In genomic region chr17:19447085-19447583, GRCh38 we compare ENCODE assay signal across 8 cellular contexts. TPM values are rescaled to one million over a fixed set of nuclear protein-coding genes. Genes with fewer than 3 reads are reported as not detected.
DNase-seq lines count a peak whose midpoint lies in the region; ATAC-seq and TF ChIP-seq lines count a peak whose summit lies in the region.

No MANE protein-coding gene starts in this region.

- ATAC-seq in left ventricle myocardium superior (peak; percentile 82), HG03108 (IDR thresholded peaks at IDR 0.05; ENCODE audit: unreplicated experiment) (no peak), HG03139 (IDR thresholded peaks at IDR 0.05; ENCODE audit: unreplicated experiment) (no peak)

- H3K27ac ChIP-seq in ascending aorta: peak overlapping the region; percentile 85 to 89
- peak overlapping the region; percentile 87 for H3K27ac ChIP-seq in rectal smooth muscle tissue (ENCODE audit: low read depth, low read length)

- H3K9ac ChIP-seq in rectal smooth muscle tissue (ENCODE audit: low read length): peak overlapping the region; percentile 6

- peak; percentile 86 for DNase-seq in GM10266 (ENCODE audit: extremely low spot score)
- peak; percentile 40 for DNase-seq in NCI-H1436 treated with DMSO at 0.1 percent for 48 hours (lab: John Stamatoyannopoulos, UW)
- peak; percentile 66 for DNase-seq in T-helper 9 cell
- DNase-seq in ascending aorta (ENCODE audit: low spot score in 2 of 2): peak in 1 of 2 donors; percentile 88
- no peak for DNase-seq in left ventricle myocardium superior

- H3K27me3 ChIP-seq in ascending aorta (no peaks in the 10 kb centered on the region), rectal smooth muscle tissue (ENCODE audit: control insufficient read depth, insufficient read depth, low read length) (no peaks in the 10 kb centered on the region)

- intact Hi-C loops in ascending aorta (cut with DNase I) (loop anchor here (1.0 to 5.0 kb wide), 4 partner anchors 70 to 320 kb away; no protein-coding TSS in a partner anchor), left ventricle myocardium superior (cut with micrococcal nuclease) (loop anchor here (2.0 kb wide), 1 partner anchor 84 kb away; the partner anchor contains the start of gene B9D1)

- no peaks in the 10 kb centered on the region for H3K9me3 ChIP-seq in ascending aorta

- H3K4me3 ChIP-seq in ascending aorta (no peak overlapping the region), rectal smooth muscle tissue (ENCODE audit: low read length) (no peak overlapping the region)

- peak; percentile 82 for TF ChIP-seq CTCF in GM10266 (IDR thresholded peaks at IDR 0.05; ENCODE audit: control insufficient read depth, insufficient read depth, low read depth, missing control alignments)
- TF ChIP-seq CTCF in ascending aorta (IDR thresholded peaks at IDR 0.05): peak; percentile 93 to 98 (median 97)

- H3K4me1 ChIP-seq in ascending aorta (peaks cover 14 to 24% of the 10 kb centered on the region in 2 donors), rectal smooth muscle tissue (ENCODE audit: control insufficient read depth, insufficient read depth, low read length) (peaks cover 30% of the 10 kb centered on the region)

- H3K36me3 ChIP-seq in ascending aorta (no peaks in the 10 kb centered on the region), rectal smooth muscle tissue (ENCODE audit: control insufficient read depth, insufficient read depth, low read length) (no peaks in the 10 kb centered on the region)

RNA-seq across cellular contexts. Expression of gene RNF112, which starts 36.1 kb away (rescaled TPM):
- 0.53 TPM for total RNA-seq in ascending aorta
- total RNA-seq in left ventricle myocardium superior: 3.5 TPM
